In the genomic region with DNA sequence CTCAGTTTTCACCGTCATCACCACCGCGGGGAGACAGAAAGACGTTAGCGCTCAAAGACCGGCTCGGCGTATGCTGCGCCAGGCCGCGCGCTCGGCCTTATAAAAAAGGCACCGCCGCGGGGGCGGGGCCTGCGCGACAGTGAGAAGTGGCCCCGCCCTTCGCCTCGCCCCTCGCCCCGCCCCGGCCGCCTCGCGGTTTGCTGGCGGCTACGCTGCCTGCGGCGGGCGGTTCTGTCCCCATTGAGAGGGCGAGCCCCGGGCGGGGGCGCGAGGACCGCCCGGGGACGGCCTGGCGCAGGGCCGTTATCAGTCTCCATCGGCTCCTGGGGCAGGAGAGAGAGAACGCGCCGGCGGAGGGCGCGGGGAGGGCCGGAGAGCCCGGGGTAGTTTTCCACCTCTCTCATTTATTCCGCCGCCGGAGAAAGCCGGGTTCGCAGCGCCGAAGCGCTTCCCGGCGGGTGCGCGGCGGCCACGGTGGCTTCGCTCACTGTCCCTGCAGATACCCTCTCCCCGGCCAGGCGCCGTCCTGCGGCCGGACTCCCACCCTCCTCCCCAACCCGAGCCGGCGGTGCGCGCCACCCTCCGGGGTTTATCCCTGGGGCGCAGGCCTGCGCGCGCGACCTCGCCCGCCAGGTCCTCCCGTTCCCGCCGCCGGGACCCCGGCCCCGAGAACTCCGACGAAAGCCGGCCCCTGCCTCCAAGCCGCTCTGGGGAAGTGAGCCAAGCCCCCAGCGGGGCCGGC, we compare ENCODE assay signal across 8 cellular contexts.
DNase-seq lines count a peak whose midpoint lies in the region; TF ChIP-seq lines count a peak whose summit lies in the region.

No MANE protein-coding gene starts in this region.

- H3K9ac ChIP-seq in neural progenitor cell (peak overlapping the region; percentile 46), stomach smooth muscle (ENCODE audit: low read length in 2 of 2) (peak overlapping the region; percentile 71 to 75)

- H3K4me1 ChIP-seq in neural progenitor cell, result peaks cover 4% of the 10 kb centered on the region
- peaks cover 19% of the 10 kb centered on the region for H3K4me1 ChIP-seq in stomach smooth muscle (ENCODE audit: control insufficient read depth, insufficient read depth, low read length)

- DNase-seq in ELR (ENCODE audit: low read depth) (peak; percentile 90), H4 (ENCODE audit: low spot score) (peak; percentile 71), LNCaP clone FGC (ENCODE audit: low read depth) (no peak), activated gamma-delta T cell treated with Interleukin-2 at 50 U/mL for 16 hours (peak; percentile 93), fibroblast of villous mesenchyme (ENCODE audit: low read depth) (peak; percentile 94), neural progenitor cell (ENCODE audit: low spot score) (peak; percentile 97)

- peak overlapping the region; percentile 97 for H3K4me3 Mint-ChIP-seq in neural progenitor cell

- peaks cover 5% of the 10 kb centered on the region for H3K9me3 Mint-ChIP-seq in neural progenitor cell

- no peaks in the 10 kb centered on the region for H4K20me1 ChIP-seq in neural progenitor cell (ENCODE audit: low read depth)

- H3K36me3 ChIP-seq in neural progenitor cell (no peaks in the 10 kb centered on the region), stomach smooth muscle (ENCODE audit: control insufficient read depth in 2 of 2, insufficient read depth in 2 of 2, low read length in 2 of 2) (peaks cover 2 to 4% of the 10 kb centered on the region in 2 donors)

- TF ChIP-seq POLR2A in Raji (IDR thresholded peaks at IDR 0.05; ENCODE audit: insufficient read depth, low read depth, low read length), result peak; percentile 99

- peak overlapping the region; percentile 89 for H3K27ac Mint-ChIP-seq in neural progenitor cell

- peak overlapping the region; percentile 63 for H3K4me3 ChIP-seq in LNCaP clone FGC (ENCODE audit: low read depth, low read length)
- H3K4me3 ChIP-seq in fibroblast of villous mesenchyme (ENCODE audit: low read depth, low read length), result peak overlapping the region; percentile 98
- peak overlapping the region; percentile 83 for H3K4me3 ChIP-seq in neural progenitor cell
- peak overlapping the region; percentile 85 to 87 for H3K4me3 ChIP-seq in stomach smooth muscle (ENCODE audit: low read length in 2 of 2)

- H3K79me2 ChIP-seq in neural progenitor cell (ENCODE audit: low read depth), result no peaks in the 10 kb centered on the region

- H3K27ac ChIP-seq in neural progenitor cell (peak overlapping the region; percentile 80), stomach smooth muscle (ENCODE audit: low read length) (peak overlapping the region; percentile 69)

- H3K27me3 ChIP-seq in neural progenitor cell (peaks cover 28% of the 10 kb centered on the region), stomach smooth muscle (ENCODE audit: control insufficient read depth in 1 of 2, insufficient read depth in 2 of 2, low read length in 2 of 2) (no peaks in the 10 kb centered on the region)

- H3K36me3 Mint-ChIP-seq in neural progenitor cell, result no peaks in the 10 kb centered on the region

- H3K9me3 ChIP-seq in neural progenitor cell (ENCODE audit: low read depth) (no peaks in the 10 kb centered on the region), stomach smooth muscle (ENCODE audit: control insufficient read depth in 2 of 2, low read length in 2 of 2) (no peaks in the 10 kb centered on the region)

- peaks cover 19% of the 10 kb centered on the region for H3K27me3 Mint-ChIP-seq in neural progenitor cell (ENCODE audit: insufficient read depth, low read depth)

- peaks cover 16% of the 10 kb centered on the region for H3K4me1 Mint-ChIP-seq in neural progenitor cell

- TF ChIP-seq CTCF in LNCaP clone FGC (IDR thresholded peaks at IDR 0.05; ENCODE audit: control insufficient read depth, extremely low read depth, insufficient read depth) (0 out of 2 replicates have a peak, but pooled peaks have one; percentile 9), fibroblast of villous mesenchyme (IDR thresholded peaks at IDR 0.05; ENCODE audit: insufficient read depth, low read depth, low read length) (no peak), neural progenitor cell (IDR thresholded peaks at IDR 0.05) (no peak)

- peaks cover 37% of the 10 kb centered on the region for H3F3A ChIP-seq in neural progenitor cell (ENCODE audit: low read depth)

- peak overlapping the region; percentile 81 for H3K4me2 ChIP-seq in neural progenitor cell

- peak overlapping the region; percentile 60 for H2AFZ ChIP-seq in neural progenitor cell (replicated peaks)
